16 cellular contexts compared by ENCODE assay signal in the genomic region with DNA sequence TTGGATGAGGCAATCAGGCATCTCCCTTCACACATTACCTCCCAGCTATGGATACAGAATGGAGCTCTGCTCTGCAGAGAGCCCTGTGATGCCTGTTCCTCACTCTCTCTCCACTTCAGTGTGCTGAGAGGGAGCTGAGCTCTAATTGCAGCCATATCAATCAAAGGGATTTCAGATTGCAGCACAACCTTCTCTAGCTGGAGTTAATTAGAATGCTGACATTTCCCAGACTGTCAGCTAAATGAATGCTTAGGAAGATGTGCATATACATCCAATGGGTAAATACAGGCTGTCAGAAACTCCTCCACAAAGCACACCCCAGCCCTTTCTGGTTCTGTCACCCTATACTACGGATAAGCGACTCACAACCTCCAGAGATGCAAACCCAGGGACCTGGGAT.
"Had no signal": no experiment of that assay in that cellular context is flagged by ENCODE, and none has a peak within 500 bp of the region (broad histone marks: within the 10 kb centered on the region; RNA-seq: fewer than 3 reads in every experiment).

No MANE protein-coding gene starts in this region.

- H3K27ac Mint-ChIP-seq: dendritic cell treated with granulocyte-macrophage colony-stimulating factor and Interleukin-4, amounts not matched to agents 40 ng/mL and 50 ng/mL, for 4 days; naive thymus-derived CD4-positive, alpha-beta T cell had no signal

- H3K27me3 Mint-ChIP-seq: dendritic cell treated with granulocyte-macrophage colony-stimulating factor and Interleukin-4, amounts not matched to agents 40 ng/mL and 50 ng/mL, for 4 days had no signal

- H3K4me3 Mint-ChIP-seq: dendritic cell treated with granulocyte-macrophage colony-stimulating factor and Interleukin-4, amounts not matched to agents 40 ng/mL and 50 ng/mL, for 4 days; naive thymus-derived CD4-positive, alpha-beta T cell; neural crest cell had no signal

- ATAC-seq: foreskin keratinocyte; left colon; naive thymus-derived CD4-positive, alpha-beta T cell; right cardiac atrium had no signal

- H3K4me1 Mint-ChIP-seq: naive thymus-derived CD4-positive, alpha-beta T cell; neural crest cell had no signal

- DNase-seq: erythroblast; foreskin keratinocyte; hippocampal formation; left colon; naive thymus-derived CD4-positive, alpha-beta T cell; ovary; right cardiac atrium; small intestine; stimulated activated CD4-positive, alpha-beta T cell treated with anti-CD3 and anti-CD28 coated beads, Interleukin-12 subunit alpha, Interleukin-12 subunit beta, amount 100 ng/mL, for 4 hours; stimulated activated naive CD4-positive, alpha-beta T cell; stomach; substantia nigra; transverse colon had no signal

- H3K27ac ChIP-seq: foreskin keratinocyte, ovary, stomach, thoracic aorta, transverse colon had no signal
